3 cellular contexts compared by ENCODE assay signal in genomic region chr16:83833921-83834320, GRCh38.
A peak's percentile ranks its signal among the peaks of the same experiment; 100 is the strongest.
TF ChIP-seq lines count a peak whose summit lies in the region.

No MANE protein-coding gene starts in this region.

TF ChIP-seq in HepG2, 621 proteins besides CTCF, POLR2A, EP300 and RAD21:
- peak; percentile 95 for TF ChIP-seq ZNF770 (CRISPR knock-in tag; IDR thresholded peaks at IDR 0.05)
- TF ChIP-seq NCOR1 (IDR thresholded peaks at IDR 0.05; ENCODE audit: borderline replicate concordance, low read length) = no peak
- TF ChIP-seq DNMT3B (CRISPR knock-in tag; conservative IDR thresholded peaks at IDR 0.05) = no peak
- no peak for TF ChIP-seq ZMAT3 (CRISPR knock-in tag; conservative IDR thresholded peaks at IDR 0.05)
- peak; percentile 87 for TF ChIP-seq FOSL2 (CRISPR knock-in tag; IDR thresholded peaks at IDR 0.05)
- peak; percentile 86 for TF ChIP-seq ZNF121 (CRISPR knock-in tag; IDR thresholded peaks at IDR 0.05)
- TF ChIP-seq JUND (CRISPR knock-in tag; IDR thresholded peaks at IDR 0.05) = 0 out of 2 replicates have a peak, but pooled peaks have one; percentile 27
- no peak for TF ChIP-seq ZFX (CRISPR knock-in tag; IDR thresholded peaks at IDR 0.05; ENCODE audit: low read depth)
- no peak for TF ChIP-seq TFAP4 (IDR thresholded peaks at IDR 0.05; ENCODE audit: borderline replicate concordance, low read depth)
- no peak for TF ChIP-seq ZNF709 (CRISPR knock-in tag; IDR thresholded peaks at IDR 0.05)
- no peak for TF ChIP-seq THAP7 (CRISPR knock-in tag; IDR thresholded peaks at IDR 0.05)
- TF ChIP-seq ZBTB3 (CRISPR knock-in tag; IDR thresholded peaks at IDR 0.05; ENCODE audit: borderline replicate concordance, low read depth) = no peak

TF ChIP-seq in WTC11, 78 proteins besides CTCF, POLR2A, EP300 and RAD21:
- TF ChIP-seq ZNF317 (CRISPR knock-in tag; IDR thresholded peaks at IDR 0.05; ENCODE audit: borderline replicate concordance, low read depth) (no peak), ZNF121 (CRISPR knock-in tag; IDR thresholded peaks at IDR 0.05) (peak; percentile 44; the same call in 1 of the 2 replicates), NFATC4 (CRISPR knock-in tag; IDR thresholded peaks at IDR 0.05) (no peak)

TF ChIP-seq in K562, 482 proteins besides CTCF, POLR2A, EP300 and RAD21:
- TF ChIP-seq XRCC5 (IDR thresholded peaks at IDR 0.05; ENCODE audit: low read depth, low read length) (no peak), CHD2 (IDR thresholded peaks at IDR 0.05; ENCODE audit: low read depth, low read length) (no peak), ZSCAN32 (CRISPR knock-in tag; IDR thresholded peaks at IDR 0.05) (no peak), CBFB (CRISPR knock-in tag; IDR thresholded peaks at IDR 0.05) (no peak), HEY1 (CRISPR knock-in tag; IDR thresholded peaks at IDR 0.05; ENCODE audit: borderline replicate concordance) (no peak), RBM14 (IDR thresholded peaks at IDR 0.05; ENCODE audit: borderline replicate concordance, insufficient read depth, low read depth, low read length) (no peak), ZNF121 (CRISPR knock-in tag; conservative IDR thresholded peaks at IDR 0.05) (0 out of 2 replicates have a peak, but pooled peaks have one; percentile 12), TEAD1 (CRISPR knock-in tag; IDR thresholded peaks at IDR 0.05) (no peak), FIP1L1 (IDR thresholded peaks at IDR 0.05; ENCODE audit: low read depth, low read length, poor library complexity, severe bottlenecking) (no peak)
TF ChIP-seq in K562: peak in this region for 1.
